ENCODE assay signal across 8 cellular contexts in genomic region chr19:44890366-44891015, GRCh38. TPM values are rescaled to one million over a fixed set of nuclear protein-coding genes. Genes with fewer than 3 reads are reported as not detected.
DNase-seq lines count a peak whose midpoint lies in the region; ATAC-seq and TF ChIP-seq lines count a peak whose summit lies in the region.

No MANE protein-coding gene starts in this region.

- H3K4me1 ChIP-seq in DND-41 (ENCODE audit: insufficient read depth, low read length) (peaks cover 30% of the 10 kb centered on the region), esophagus squamous epithelium (peaks cover 15 to 32% (median 20%) of the 10 kb centered on the region in 3 donors), mucosa of rectum (ENCODE audit: control insufficient read depth in 2 of 2, insufficient read depth in 2 of 2, low read length in 2 of 2) (peaks cover 18 to 20% of the 10 kb centered on the region in 2 donors), tibial artery (peaks cover 0 to 27% (median 21%) of the 10 kb centered on the region in 4 donors)

- H3K36me3 Mint-ChIP-seq in activated CD8-positive, alpha-beta memory T cell treated with anti-CD3 and anti-CD28 coated beads, Interleukin-2, amount 10 ng/mL, durations not matched to agents 7 days and 5 days = peaks cover 28% of the 10 kb centered on the region

- peak overlapping the region; percentile 69 for H3K4me2 ChIP-seq in DND-41 (ENCODE audit: insufficient read depth, low read length)

- peak overlapping the region; percentile 37 for H3K9ac ChIP-seq in DND-41 (ENCODE audit: low read depth, low read length)
- H3K9ac ChIP-seq in mucosa of rectum (ENCODE audit: low read depth in 1 of 2, low read length in 2 of 2) = peak overlapping the region; percentile 72 to 74

- H3K27ac ChIP-seq in DND-41 (ENCODE audit: low read length) = peak overlapping the region; percentile 69
- H3K27ac ChIP-seq in HL-60 (replicated peaks) = peak overlapping the region; percentile 82
- H3K27ac ChIP-seq in esophagus squamous epithelium = peak overlapping the region; percentile 86 to 99 (median 93)
- H3K27ac ChIP-seq in mucosa of rectum (ENCODE audit: low read depth in 2 of 2, low read length in 2 of 2) = peak overlapping the region; percentile 96 to 97
- peak overlapping the region; percentile 86 to 90 for H3K27ac ChIP-seq in tibial artery

- peak overlapping the region; percentile 91 for H3K27ac Mint-ChIP-seq in activated CD8-positive, alpha-beta memory T cell treated with anti-CD3 and anti-CD28 coated beads, Interleukin-2, amount 10 ng/mL, durations not matched to agents 7 days and 5 days

- H3K4me3 Mint-ChIP-seq in activated CD8-positive, alpha-beta memory T cell treated with anti-CD3 and anti-CD28 coated beads, Interleukin-2, amount 10 ng/mL, durations not matched to agents 7 days and 5 days = peak overlapping the region; percentile 77

- H4K20me1 ChIP-seq in DND-41 (ENCODE audit: insufficient read depth, low read length) = peaks cover 28% of the 10 kb centered on the region

- 0% methylated on average over 14 to 21 of the region's 40 CpGs for WGBS in esophagus squamous epithelium, 2 donors

- peaks cover 36% of the 10 kb centered on the region for H3K4me1 Mint-ChIP-seq in activated CD8-positive, alpha-beta memory T cell treated with anti-CD3 and anti-CD28 coated beads, Interleukin-2, amount 10 ng/mL, durations not matched to agents 7 days and 5 days

- H3K27me3 ChIP-seq in DND-41 (ENCODE audit: insufficient read depth, low read length, poor library complexity) = no peaks in the 10 kb centered on the region
- H3K27me3 ChIP-seq in HL-60 (ENCODE audit: insufficient read depth, poor library complexity, severe bottlenecking) = no peaks in the 10 kb centered on the region
- no peaks in the 10 kb centered on the region for H3K27me3 ChIP-seq in esophagus squamous epithelium
- H3K27me3 ChIP-seq in mucosa of rectum (ENCODE audit: control insufficient read depth in 2 of 2, insufficient read depth in 2 of 2, low read length in 2 of 2) = no peaks in the 10 kb centered on the region
- H3K27me3 ChIP-seq in tibial artery = no peaks in the 10 kb centered on the region

- no peaks in the 10 kb centered on the region for H3K9me3 Mint-ChIP-seq in activated CD8-positive, alpha-beta memory T cell treated with anti-CD3 and anti-CD28 coated beads, Interleukin-2, amount 10 ng/mL, durations not matched to agents 7 days and 5 days (ENCODE audit: low read depth)

- H3K9me3 ChIP-seq in DND-41 (ENCODE audit: insufficient read depth, low read length, severe bottlenecking) = no peaks in the 10 kb centered on the region
- H3K9me3 ChIP-seq in esophagus squamous epithelium = no peaks in the 10 kb centered on the region
- H3K9me3 ChIP-seq in mucosa of rectum (ENCODE audit: control insufficient read depth in 2 of 2, low read length in 2 of 2) = no peaks in the 10 kb centered on the region
- H3K9me3 ChIP-seq in tibial artery = no peaks in the 10 kb centered on the region

- ATAC-seq in DND-41 (ENCODE audit: insufficient read depth, low read depth) (peak; percentile 86), GM21360 (IDR thresholded peaks at IDR 0.05; ENCODE audit: unreplicated experiment) (peak; percentile 73)
- peak; percentile 86 for ATAC-seq in activated CD8-positive, alpha-beta memory T cell treated with anti-CD3 and anti-CD28 coated beads, Interleukin-2, amount 10 ng/mL, durations not matched to agents 7 days and 5 days

- H3K27me3 Mint-ChIP-seq in activated CD8-positive, alpha-beta memory T cell treated with anti-CD3 and anti-CD28 coated beads, Interleukin-2, amount 10 ng/mL, durations not matched to agents 7 days and 5 days = no peaks in the 10 kb centered on the region

- peaks cover 39% of the 10 kb centered on the region for H3K79me2 ChIP-seq in DND-41 (ENCODE audit: insufficient read depth, low read length)

- DNase-seq in DND-41 (peak; percentile 100), HL-60 (ENCODE audit: low read depth in 1 of 2, low spot score in 1 of 2) (peak; percentile 100), NCI-H748 treated with DMSO at 0.1 percent for 48 hours (lab: John Stamatoyannopoulos, UW) (peak; percentile 100), esophagus squamous epithelium (lab: John Stamatoyannopoulos, UW) (peak; percentile 100), tibial artery (peak; percentile 100)
- peak; percentile 100 for DNase-seq in activated CD8-positive, alpha-beta memory T cell treated with anti-CD3 and anti-CD28 coated beads, Interleukin-2, amount 10 ng/mL, durations not matched to agents 7 days and 5 days

- CTCF ChIA-PET in activated CD8-positive, alpha-beta memory T cell treated with anti-CD3 and anti-CD28 coated beads, Interleukin-2, amount 10 ng/mL, durations not matched to agents 7 days and 5 days (lab: Charles Lee) = interaction anchor here (0.7 to 1.4 kb wide), 9 partner anchors 13 to 449 kb away, joined by 3 to 8 read pairs (median 3); partner anchors contain the start of gene CLASRP

- TF ChIP-seq POLR2A in esophagus squamous epithelium (IDR thresholded peaks at IDR 0.05) = peak in 2 of 4 donors; percentile 35 to 46

- H2AFZ ChIP-seq in DND-41 (ENCODE audit: low read depth, low read length) = peak overlapping the region; percentile 80

- intact Hi-C loops in esophagus squamous epithelium (cut with DNase I) = no loop called here
- intact Hi-C loops in tibial artery (cut with DNase I; ENCODE audit: low total_unique reads) = no loop called here

- H3K36me3 ChIP-seq in DND-41 (ENCODE audit: insufficient read depth, low read length) (peaks cover 36% of the 10 kb centered on the region), esophagus squamous epithelium (peaks cover 12 to 68% (median 20%) of the 10 kb centered on the region in 3 donors), mucosa of rectum (ENCODE audit: control insufficient read depth in 2 of 2, insufficient read depth in 2 of 2, low read length in 2 of 2) (peaks cover 16 to 39% of the 10 kb centered on the region in 2 donors), tibial artery (peaks cover 48 to 64% (median 48%) of the 10 kb centered on the region in 3 donors)

- H3K4me3 ChIP-seq in DND-41 (ENCODE audit: low read depth in 1 of 2, low read length in 2 of 2) = peak overlapping the region; percentile 12 to 55; a peak in 3 of 4 replicates
- H3K4me3 ChIP-seq in HL-60 (replicated peaks; ENCODE audit: insufficient read depth, low read length) = peak overlapping the region; percentile 37
- H3K4me3 ChIP-seq in esophagus squamous epithelium = peak overlapping the region; percentile 34 to 98 (median 77)
- H3K4me3 ChIP-seq in mucosa of rectum (ENCODE audit: low read length in 2 of 2) = peak overlapping the region; percentile 77 to 82
- H3K4me3 ChIP-seq in tibial artery = peak overlapping the region; percentile 54 to 68

- TF ChIP-seq CTCF in DND-41 (IDR thresholded peaks at IDR 0.05; ENCODE audit: borderline replicate concordance, extremely low read depth, low read length, poor library complexity, severe bottlenecking) (no peak), HL-60 (IDR thresholded peaks at IDR 0.05; ENCODE audit: insufficient read depth, low read length) (no peak), esophagus squamous epithelium (IDR thresholded peaks at IDR 0.05) (peak in 1 of 6 experiments; percentile 3), tibial artery (IDR thresholded peaks at IDR 0.05) (no peak)

RNA-seq across cellular contexts. Expression of gene TOMM40, which starts 0.6 kb away (rescaled TPM):
- total RNA-seq in activated CD8-positive, alpha-beta memory T cell treated with anti-CD3 and anti-CD28 coated beads, Interleukin-2, amount 10 ng/mL, durations not matched to agents 7 days and 5 days = 100 to 1,000 TPM in 1 of 2 experiments, 10 to 100 TPM in 1; 66.9 to 103 TPM
- total RNA-seq in esophagus squamous epithelium = 100 to 1,000 TPM in 1 of 4 donors, 10 to 100 TPM in 3; 64.7 to 142 (median 79.0) TPM

RNA-seq across cellular contexts. Expression of gene APOE, which starts 15.1 kb away (rescaled TPM):
- total RNA-seq in activated CD8-positive, alpha-beta memory T cell treated with anti-CD3 and anti-CD28 coated beads, Interleukin-2, amount 10 ng/mL, durations not matched to agents 7 days and 5 days = under 1 TPM; 0.44 to 0.47 TPM
- total RNA-seq in esophagus squamous epithelium = 100 to 1,000 TPM in 1 of 4 donors, 10 to 100 TPM in 1, 1 to 10 TPM in 2; 5.7 to 141 (median 20.7) TPM

RNA-seq across cellular contexts. Expression of gene APOC1, which starts 23.9 kb away (rescaled TPM):
- total RNA-seq in activated CD8-positive, alpha-beta memory T cell treated with anti-CD3 and anti-CD28 coated beads, Interleukin-2, amount 10 ng/mL, durations not matched to agents 7 days and 5 days = 1 to 10 TPM in 1 of 2 experiments, not detected in 1; 1.9 TPM
- total RNA-seq in esophagus squamous epithelium = 1 to 10 TPM; 1.4 to 7.5 (median 4.1) TPM

RNA-seq across cellular contexts. Expression of gene NECTIN2, which starts 44.4 kb away (rescaled TPM):
- under 1 TPM; 0.49 to 0.67 TPM for total RNA-seq in activated CD8-positive, alpha-beta memory T cell treated with anti-CD3 and anti-CD28 coated beads, Interleukin-2, amount 10 ng/mL, durations not matched to agents 7 days and 5 days
- 100 to 1,000 TPM in 1 of 4 donors, 10 to 100 TPM in 3; 42.9 to 103 (median 60.9) TPM for total RNA-seq in esophagus squamous epithelium

RNA-seq across cellular contexts. Expression of gene APOC4, which starts 51.5 kb away (rescaled TPM):
- total RNA-seq in activated CD8-positive, alpha-beta memory T cell treated with anti-CD3 and anti-CD28 coated beads, Interleukin-2, amount 10 ng/mL, durations not matched to agents 7 days and 5 days = not detected
- not detected for total RNA-seq in esophagus squamous epithelium

Comparison
In these comparisons a context has a peak if more than half of its experiments do, and no peak if none do; other contexts are left out.
1. Peak in every context shown above with its lines: DNase-seq, ATAC-seq, H3K4me3 ChIP-seq and H3K27ac ChIP-seq.
2. RNA of gene APOE, which starts 15.1 kb away (total RNA-seq): 5.7 to 141 TPM in esophagus squamous epithelium; 0.44 to 0.47 TPM in activated CD8-positive, alpha-beta memory T cell treated with anti-CD3 and anti-CD28 coated beads, Interleukin-2, amount 10 ng/mL, durations not matched to agents 7 days and 5 days; every median in the first group is over 4 times any median in the second.